10 cellular contexts compared by ENCODE assay signal in the genomic region with DNA sequence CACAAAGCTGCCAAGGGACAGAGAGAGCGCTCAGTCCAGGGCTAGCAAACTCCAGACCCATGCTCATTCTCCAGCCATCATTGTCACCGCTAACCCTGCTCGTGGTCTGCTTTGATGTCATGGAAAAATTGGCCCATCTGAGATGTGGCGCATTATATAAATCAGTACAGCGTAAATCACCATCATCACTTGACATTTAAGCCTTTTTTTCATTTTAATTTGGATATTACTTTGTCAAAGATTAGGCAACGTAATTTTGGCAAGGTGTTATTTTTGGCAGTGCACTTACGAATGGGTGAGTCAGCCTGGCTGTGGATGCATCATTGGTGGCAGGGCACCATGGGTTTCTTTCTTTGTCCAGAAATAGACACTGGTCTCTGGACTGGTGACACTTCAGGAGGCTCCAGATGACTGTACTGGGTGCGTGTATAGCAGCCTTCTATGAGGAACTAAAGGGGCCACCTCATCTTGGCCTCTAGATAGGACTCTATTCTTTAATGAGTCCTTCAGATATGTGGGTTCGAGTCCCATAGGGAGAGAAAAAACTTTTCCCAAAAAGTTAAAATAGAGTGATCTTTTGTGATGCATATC.
A peak's percentile ranks its signal among the peaks of the same experiment; 100 is the strongest.
DNase-seq lines count a peak whose midpoint lies in the region; ATAC-seq, FAIRE-seq and TF ChIP-seq lines count a peak whose summit lies in the region.
"Had no signal": no experiment of that assay in that cellular context is flagged by ENCODE, and none has a peak within 500 bp of the region (broad histone marks: within the 10 kb centered on the region; RNA-seq: fewer than 3 reads in every experiment).

No MANE protein-coding gene starts in this region.

- WGBS in HepG2 (ENCODE audit: low lambda C conversion rate), result 98% methylated on average over 9 of the region's 9 CpGs

- H3K9me3 ChIP-seq in KOPT-K1 (ENCODE audit: insufficient read depth, low read length, poor library complexity, severe bottlenecking) (no peaks in the 10 kb centered on the region), HepG2 (ENCODE audit: low read length) (no peaks in the 10 kb centered on the region)

- no peak for TF ChIP-seq EP300 in HepG2 (IDR thresholded peaks at IDR 0.05; ENCODE audit: low read depth in 2 of 2, low read length in 2 of 2)
- no peak for TF ChIP-seq EP300 in HepG2 (CRISPR knock-in tag; IDR thresholded peaks at IDR 0.05; ENCODE audit: borderline replicate concordance)

- peaks cover 34% of the 10 kb centered on the region for H3K36me3 ChIP-seq in KOPT-K1 (ENCODE audit: insufficient read depth, low read length)
- peaks cover 7 to 15% of the 10 kb centered on the region in 2 experiments; a peak in 3 of 5 replicates for H3K36me3 ChIP-seq in HepG2 (replicated peaks in 1 of 2; ENCODE audit: control insufficient read depth in 1 of 2, insufficient read depth in 2 of 2, low read length in 2 of 2)

- peak; percentile 69 for DNase-seq in ELR (ENCODE audit: low read depth)
- no peak for DNase-seq in activated gamma-delta T cell treated with Interleukin-2 at 50 U/mL for 16 hours
- DNase-seq in medulla oblongata (ENCODE audit: extremely low spot score), result no peak
- DNase-seq in NCI-H2227 treated with DMSO at 0.1 percent for 48 hours (lab: John Stamatoyannopoulos, UW), result no peak
- DNase-seq in HepG2 (ENCODE audit: low spot score), result no peak

- ATAC-seq in GM21515 (IDR thresholded peaks at IDR 0.05; ENCODE audit: unreplicated experiment) (peak; percentile 47), esophagus mucosa (peak; percentile 94), HepG2 (no peak)

- no peak overlapping the region for H3K9ac ChIP-seq in HepG2 (ENCODE audit: insufficient read depth, low read depth, low read length)

- CTCF ChIA-PET in HepG2 (lab: Yijun Ruan, JAX; ENCODE audit: low intra/inter-chr PET ratio, low total read pairs), result no interaction called here

- BruUV-seq in HepG2 (replicated peaks; lab: Mats Ljungman, UMichigan), result no TSS peak

- no peak overlapping the region for H3K4me3 ChIP-seq in HepG2 (replicated peaks in 1 of 3; ENCODE audit: insufficient read depth in 1 of 3, low read depth in 2 of 3, low read length in 3 of 3)

- peak overlapping the region; percentile 97 for H3K27ac ChIP-seq in KOPT-K1 (ENCODE audit: low read depth, low read length, poor library complexity, severe bottlenecking)
- no peak overlapping the region for H3K27ac ChIP-seq in HepG2 (ENCODE audit: extremely low read length, insufficient read depth, low read length)
- H3K27ac ChIP-seq: HL-60 had no signal

- FAIRE-seq in HepG2 (lab: Jason Lieb, UNC), result no peak
- FAIRE-seq: colon had no signal

- peaks cover 41% of the 10 kb centered on the region for H3K4me1 ChIP-seq in HepG2 (ENCODE audit: insufficient read depth, low read length)

- H3K79me2 ChIP-seq in HepG2 (ENCODE audit: insufficient read depth, low read length), result peaks cover 24% of the 10 kb centered on the region

- no peak for TF ChIP-seq POLR2A in HepG2 (IDR thresholded peaks at IDR 0.05; ENCODE audit: insufficient read depth in 1 of 2, low read depth in 2 of 2, low read length in 2 of 2)

- H3K4me2 ChIP-seq in HepG2 (ENCODE audit: low read depth, low read length), result no peak overlapping the region

- no peak for TF ChIP-seq RAD21 in HepG2 (CRISPR knock-in tag; IDR thresholded peaks at IDR 0.05)

- in situ Hi-C loops in HepG2 (cut with HindIII; ENCODE audit: extremely low pct_ligation_motif_present, low pct_unique_long_range_greater_than_20kb), result no loop called here

- H3K27me3 ChIP-seq in HepG2 (ENCODE audit: control insufficient read depth in 1 of 2, insufficient read depth in 2 of 2, low read length in 2 of 2), result no peaks in the 10 kb centered on the region

- no peak overlapping the region for H2AFZ ChIP-seq in HepG2 (ENCODE audit: low read length)

- POLR2A ChIA-PET in HepG2 (lab: Yijun Ruan, JAX), result no interaction called here

- H4K20me1 ChIP-seq in HepG2 (ENCODE audit: insufficient read depth, low read length), result no peaks in the 10 kb centered on the region

- intact Hi-C loops in HepG2 (cut with micrococcal nuclease; ENCODE audit: unreplicated experiment), result no loop called here

- no peak for TF ChIP-seq CTCF in HepG2 (CRISPR knock-in tag; IDR thresholded peaks at IDR 0.05)

TF ChIP-seq in HepG2, 621 proteins besides CTCF, POLR2A, EP300 and RAD21 (continues in another document):
- TF ChIP-seq, protein P1, sequence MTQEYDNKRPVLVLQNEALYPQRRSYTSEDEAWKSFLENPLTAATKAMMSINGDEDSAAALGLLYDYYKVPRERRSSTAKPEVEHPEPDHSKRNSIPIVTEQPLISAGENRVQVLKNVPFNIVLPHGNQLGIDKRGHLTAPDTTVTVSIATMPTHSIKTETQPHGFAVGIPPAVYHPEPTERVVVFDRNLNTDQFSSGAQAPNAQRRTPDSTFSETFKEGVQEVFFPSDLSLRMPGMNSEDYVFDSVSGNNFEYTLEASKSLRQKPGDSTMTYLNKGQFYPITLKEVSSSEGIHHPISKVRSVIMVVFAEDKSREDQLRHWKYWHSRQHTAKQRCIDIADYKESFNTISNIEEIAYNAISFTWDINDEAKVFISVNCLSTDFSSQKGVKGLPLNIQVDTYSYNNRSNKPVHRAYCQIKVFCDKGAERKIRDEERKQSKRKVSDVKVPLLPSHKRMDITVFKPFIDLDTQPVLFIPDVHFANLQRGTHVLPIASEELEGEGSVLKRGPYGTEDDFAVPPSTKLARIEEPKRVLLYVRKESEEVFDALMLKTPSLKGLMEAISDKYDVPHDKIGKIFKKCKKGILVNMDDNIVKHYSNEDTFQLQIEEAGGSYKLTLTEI (CRISPR knock-in tag; conservative IDR thresholded peaks at IDR 0.05), result no peak
- TF ChIP-seq ZNF253 (CRISPR knock-in tag; IDR thresholded peaks at IDR 0.05; ENCODE audit: borderline replicate concordance), result no peak
- TF ChIP-seq, protein P2, sequence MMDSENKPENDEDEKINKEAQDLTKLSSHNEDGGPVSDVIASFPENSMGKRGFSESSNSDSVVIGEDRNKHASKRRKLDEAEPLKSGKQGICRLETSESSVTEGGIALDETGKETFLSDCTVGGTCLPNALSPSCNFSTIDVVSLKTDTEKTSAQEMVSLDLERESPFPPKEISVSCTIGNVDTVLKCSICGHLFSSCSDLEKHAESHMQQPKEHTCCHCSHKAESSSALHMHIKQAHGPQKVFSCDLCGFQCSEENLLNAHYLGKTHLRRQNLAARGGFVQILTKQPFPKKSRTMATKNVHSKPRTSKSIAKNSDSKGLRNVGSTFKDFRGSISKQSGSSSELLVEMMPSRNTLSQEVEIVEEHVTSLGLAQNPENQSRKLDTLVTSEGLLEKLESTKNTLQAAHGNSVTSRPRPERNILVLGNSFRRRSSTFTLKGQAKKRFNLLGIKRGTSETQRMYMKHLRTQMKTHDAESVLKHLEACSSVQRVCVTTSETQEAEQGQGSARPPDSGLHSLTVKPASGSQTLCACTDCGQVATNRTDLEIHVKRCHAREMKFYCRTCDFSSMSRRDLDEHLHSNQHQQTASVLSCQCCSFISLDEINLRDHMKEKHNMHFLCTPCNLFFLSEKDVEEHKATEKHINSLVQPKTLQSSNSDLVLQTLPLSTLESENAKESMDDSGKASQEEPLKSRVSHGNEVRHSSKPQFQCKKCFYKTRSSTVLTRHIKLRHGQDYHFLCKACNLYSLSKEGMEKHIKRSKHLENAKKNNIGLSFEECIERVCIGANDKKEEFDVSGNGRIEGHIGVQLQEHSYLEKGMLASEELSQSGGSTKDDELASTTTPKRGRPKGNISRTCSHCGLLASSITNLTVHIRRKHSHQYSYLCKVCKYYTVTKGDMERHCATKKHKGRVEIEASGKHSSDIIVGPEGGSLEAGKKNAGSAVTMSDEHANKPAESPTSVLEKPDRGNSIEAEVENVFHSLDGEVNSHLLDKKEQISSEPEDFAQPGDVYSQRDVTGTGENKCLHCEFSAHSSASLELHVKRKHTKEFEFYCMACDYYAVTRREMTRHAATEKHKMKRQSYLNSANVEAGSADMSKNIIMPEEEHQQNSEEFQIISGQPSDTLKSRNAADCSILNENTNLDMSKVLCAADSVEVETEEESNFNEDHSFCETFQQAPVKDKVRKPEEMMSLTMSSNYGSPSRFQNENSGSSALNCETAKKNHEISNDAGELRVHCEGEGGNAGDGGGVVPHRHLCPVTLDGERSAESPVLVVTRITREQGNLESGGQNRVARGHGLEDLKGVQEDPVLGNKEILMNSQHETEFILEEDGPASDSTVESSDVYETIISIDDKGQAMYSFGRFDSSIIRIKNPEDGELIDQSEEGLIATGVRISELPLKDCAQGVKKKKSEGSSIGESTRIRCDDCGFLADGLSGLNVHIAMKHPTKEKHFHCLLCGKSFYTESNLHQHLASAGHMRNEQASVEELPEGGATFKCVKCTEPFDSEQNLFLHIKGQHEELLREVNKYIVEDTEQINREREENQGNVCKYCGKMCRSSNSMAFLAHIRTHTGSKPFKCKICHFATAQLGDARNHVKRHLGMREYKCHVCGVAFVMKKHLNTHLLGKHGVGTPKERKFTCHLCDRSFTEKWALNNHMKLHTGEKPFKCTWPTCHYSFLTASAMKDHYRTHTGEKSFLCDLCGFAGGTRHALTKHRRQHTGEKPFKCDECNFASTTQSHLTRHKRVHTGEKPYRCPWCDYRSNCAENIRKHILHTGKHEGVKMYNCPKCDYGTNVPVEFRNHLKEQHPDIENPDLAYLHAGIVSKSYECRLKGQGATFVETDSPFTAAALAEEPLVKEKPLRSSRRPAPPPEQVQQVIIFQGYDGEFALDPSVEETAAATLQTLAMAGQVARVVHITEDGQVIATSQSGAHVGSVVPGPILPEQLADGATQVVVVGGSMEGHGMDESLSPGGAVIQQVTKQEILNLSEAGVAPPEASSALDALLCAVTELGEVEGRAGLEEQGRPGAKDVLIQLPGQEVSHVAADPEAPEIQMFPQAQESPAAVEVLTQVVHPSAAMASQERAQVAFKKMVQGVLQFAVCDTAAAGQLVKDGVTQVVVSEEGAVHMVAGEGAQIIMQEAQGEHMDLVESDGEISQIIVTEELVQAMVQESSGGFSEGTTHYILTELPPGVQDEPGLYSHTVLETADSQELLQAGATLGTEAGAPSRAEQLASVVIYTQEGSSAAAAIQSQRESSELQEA (CRISPR knock-in tag; IDR thresholded peaks at IDR 0.05; ENCODE audit: not compliant biosample characterization), result no peak
- no peak for TF ChIP-seq NONO (IDR thresholded peaks at IDR 0.05)
- TF ChIP-seq NONO (CRISPR knock-in tag; conservative IDR thresholded peaks at IDR 0.05), result no peak
- TF ChIP-seq KAT8 (CRISPR knock-in tag; IDR thresholded peaks at IDR 0.05), result no peak
- no peak for TF ChIP-seq PRMT3 (CRISPR knock-in tag; IDR thresholded peaks at IDR 0.05; ENCODE audit: borderline replicate concordance, low read depth)
- TF ChIP-seq ZNF629 (CRISPR knock-in tag; conservative IDR thresholded peaks at IDR 0.05), result no peak
- no peak for TF ChIP-seq ZNF713 (CRISPR knock-in tag; IDR thresholded peaks at IDR 0.05)
- TF ChIP-seq ZNF430 (CRISPR knock-in tag; IDR thresholded peaks at IDR 0.05), result no peak
- no peak for TF ChIP-seq PHF8 (CRISPR knock-in tag; IDR thresholded peaks at IDR 0.05)
- TF ChIP-seq ZNF3 (CRISPR knock-in tag; IDR thresholded peaks at IDR 0.05), result no peak
